In genomic region chr22:30295576-30295975, GRCh38 we compare ENCODE assay signal across 32 cellular contexts. TPM values are rescaled to one million over a fixed set of nuclear protein-coding genes. Genes with fewer than 3 reads are reported as not detected.
DNase-seq lines count a peak whose midpoint lies in the region; ATAC-seq and TF ChIP-seq lines count a peak whose summit lies in the region.
"Had no signal": no experiment of that assay in that cellular context is flagged by ENCODE, and none has a peak within 500 bp of the region (broad histone marks: within the 10 kb centered on the region; RNA-seq: fewer than 3 reads in every experiment).

No MANE protein-coding gene starts in this region.

- no peak for DNase-seq in left ventricle myocardium inferior
- no peak for DNase-seq in cardiac septum (ENCODE audit: low spot score)
- no peak for DNase-seq in RWPE1 (ENCODE audit: low spot score)
- DNase-seq in naive thymus-derived CD8-positive, alpha-beta T cell, result no peak
- DNase-seq in upper lobe of right lung, result no peak
- no peak for DNase-seq in GOT3 (lab: John Stamatoyannopoulos, UW)
- DNase-seq in epidermal melanocyte (ENCODE audit: insufficient read length, low spot score), result no peak
- DNase-seq: activated CD4-positive, alpha-beta T cell treated with anti-CD3 and anti-CD28 coated beads, Interleukin-2, amount 50 U/mL, for 4 hours; activated CD4-positive, CD25-positive, alpha-beta regulatory T cell; activated naive CD8-positive, alpha-beta T cell treated with anti-CD3 and anti-CD28 coated beads, Interleukin-2, amount 10 ng/mL, durations not matched to agents 7 days and 5 days; C1 segment of cervical spinal cord; caudate nucleus; endodermal cell; glutamatergic neuron; left lung; mesendoderm; NCI-H1105; NCI-H187; NCI-H2171; NCI-H82; small intestine; stimulated activated naive CD8-positive, alpha-beta T cell treated with anti-CD3 and anti-CD28 coated beads, Interleukin-15, amount 100 ng/mL, for 72 hours; tibial artery had no signal

- intact Hi-C loops in left ventricle myocardium inferior (cut with micrococcal nuclease) (no loop called here), cardiac septum (cut with DNase I) (no loop called here), upper lobe of right lung (cut with DNase I) (no loop called here)

- H3K27ac Mint-ChIP-seq in naive thymus-derived CD8-positive, alpha-beta T cell, result peak overlapping the region; percentile 92 to 100 (median 97)
- H3K27ac Mint-ChIP-seq: activated T-helper 1 cell treated with anti-CD3 and anti-CD28 coated beads, Interleukin-12 subunit alpha, Interleukin-12 subunit beta, Interleukin-2, Interleukin-4 antibody, amounts not matched to agents 30 ng/mL and 10 ng/mL and 1 ng/mL, durations not matched to agents 14 hours and 24 hours and 36 hours; endodermal cell; GM23338; neural progenitor cell had no signal

- TF ChIP-seq CTCF in left ventricle myocardium inferior (IDR thresholded peaks at IDR 0.05; ENCODE audit: borderline replicate concordance), result no peak
- no peak for TF ChIP-seq CTCF in RWPE1 (conservative IDR thresholded peaks at IDR 0.05; ENCODE audit: low read depth)
- TF ChIP-seq CTCF in upper lobe of right lung (IDR thresholded peaks at IDR 0.05), result no peak

- H3K4me1 ChIP-seq in left ventricle myocardium inferior, result peaks cover 52% of the 10 kb centered on the region
- H3K4me1 ChIP-seq in upper lobe of right lung, result peaks cover 38% of the 10 kb centered on the region

- peak overlapping the region in 7 of 10 donors; percentile 33 to 82 (median 72) for H3K4me3 Mint-ChIP-seq in naive thymus-derived CD8-positive, alpha-beta T cell
- H3K4me3 Mint-ChIP-seq: activated T-helper 1 cell treated with anti-CD3 and anti-CD28 coated beads, Interleukin-12 subunit alpha, Interleukin-12 subunit beta, Interleukin-2, Interleukin-4 antibody, amounts not matched to agents 30 ng/mL and 10 ng/mL and 1 ng/mL, durations not matched to agents 14 hours and 24 hours and 36 hours; endodermal cell; GM23338; neural progenitor cell; stimulated activated naive CD8-positive, alpha-beta T cell treated with anti-CD3 and anti-CD28 coated beads, Interleukin-15, amount 100 ng/mL, for 72 hours had no signal

- H3K36me3 Mint-ChIP-seq in naive thymus-derived CD8-positive, alpha-beta T cell, result peaks cover 0 to 64% (median 27%) of the 10 kb centered on the region in 3 donors
- H3K36me3 Mint-ChIP-seq: neural progenitor cell had no signal

- peak overlapping the region; percentile 23 for H3K27ac ChIP-seq in left ventricle myocardium inferior (replicated peaks)
- peak overlapping the region; percentile 17; the same call in 1 of the 2 replicates for H3K27ac ChIP-seq in RWPE1
- H3K27ac ChIP-seq in upper lobe of right lung, result peak overlapping the region; percentile 36
- H3K27ac ChIP-seq: ascending aorta, neural progenitor cell, parathyroid adenoma, SJSA1 had no signal

- H3K9me3 Mint-ChIP-seq in naive thymus-derived CD8-positive, alpha-beta T cell, result no peaks in the 10 kb centered on the region
- H3K9me3 Mint-ChIP-seq: activated naive CD8-positive, alpha-beta T cell treated with anti-CD3 and anti-CD28 coated beads, Interleukin-2, amount 10 ng/mL, durations not matched to agents 7 days and 5 days; activated T-helper 1 cell treated with anti-CD3 and anti-CD28 coated beads, Interleukin-12 subunit alpha, Interleukin-12 subunit beta, Interleukin-2, Interleukin-4 antibody, amounts not matched to agents 30 ng/mL and 10 ng/mL and 1 ng/mL, durations not matched to agents 14 hours and 24 hours and 36 hours; endodermal cell; GM23338; neural progenitor cell; stimulated activated naive CD8-positive, alpha-beta T cell treated with anti-CD3 and anti-CD28 coated beads, Interleukin-15, amount 100 ng/mL, for 72 hours had no signal

- H3K27me3 Mint-ChIP-seq in naive thymus-derived CD8-positive, alpha-beta T cell, result no peaks in the 10 kb centered on the region
- H3K27me3 Mint-ChIP-seq: activated naive CD8-positive, alpha-beta T cell treated with anti-CD3 and anti-CD28 coated beads, Interleukin-2, amount 10 ng/mL, durations not matched to agents 7 days and 5 days; stimulated activated naive CD8-positive, alpha-beta T cell treated with anti-CD3 and anti-CD28 coated beads, Interleukin-15, amount 100 ng/mL, for 72 hours had no signal

- no peaks in the 10 kb centered on the region for H3K9me3 ChIP-seq in left ventricle myocardium inferior (replicated peaks)
- H3K9me3 ChIP-seq in upper lobe of right lung, result no peaks in the 10 kb centered on the region
- H3K9me3 ChIP-seq: ascending aorta, left lung, SJSA1, tibial artery had no signal

- peaks cover 41 to 90% (median 67%) of the 10 kb centered on the region in 4 donors for H3K4me1 Mint-ChIP-seq in naive thymus-derived CD8-positive, alpha-beta T cell
- H3K4me1 Mint-ChIP-seq: endodermal cell, neural progenitor cell had no signal

- H3K27me3 ChIP-seq in left ventricle myocardium inferior (ENCODE audit: low read depth), result no peaks in the 10 kb centered on the region
- no peaks in the 10 kb centered on the region for H3K27me3 ChIP-seq in upper lobe of right lung
- H3K27me3 ChIP-seq: ascending aorta, left lung, neural progenitor cell, SJSA1, tibial artery had no signal

- H3K4me3 ChIP-seq in left ventricle myocardium inferior (no peak overlapping the region), upper lobe of right lung (no peak overlapping the region)
- H3K4me3 ChIP-seq: ascending aorta, GM23338, left lung, neural progenitor cell, SJSA1, tibial artery had no signal

- CTCF ChIA-PET in RWPE1 (lab: Yijun Ruan, JAX), result no interaction called here

- H3K36me3 ChIP-seq in left ventricle myocardium inferior, result peaks cover 82% of the 10 kb centered on the region
- H3K36me3 ChIP-seq in upper lobe of right lung, result peaks cover 86% of the 10 kb centered on the region
- H3K36me3 ChIP-seq: neural progenitor cell had no signal

- POLR2A ChIA-PET in RWPE1 (lab: Yijun Ruan, JAX; ENCODE audit: low non-redundant PET), result no interaction called here
- POLR2A ChIA-PET in naive thymus-derived CD8-positive, alpha-beta T cell (lab: Charles Lee), result interaction anchor here (0.5 to 13.0 kb wide), 11 partner anchors 8 to 926 kb away, joined by 3 to 416 read pairs (median 3); partner anchors contain the start of genes CCDC157, MTFP1, SF3A1 and TBC1D10A

- ATAC-seq in naive thymus-derived CD8-positive, alpha-beta T cell, result no peak
- ATAC-seq in upper lobe of right lung, result no peak
- ATAC-seq: esophagus mucosa; GM23338; left lung; stimulated activated naive CD8-positive, alpha-beta T cell treated with anti-CD3 and anti-CD28 coated beads, Interleukin-15, amount 100 ng/mL, for 72 hours had no signal

RNA-seq across cellular contexts. Expression of gene CASTOR1, which starts 6.3 kb away (rescaled TPM):
- total RNA-seq in left ventricle myocardium inferior, result 6.5 TPM
- 5.0 TPM for total RNA-seq in cardiac septum
- total RNA-seq in naive thymus-derived CD8-positive, alpha-beta T cell, result 10 to 100 TPM; 18.0 to 20.4 TPM
- polyA plus RNA-seq in naive thymus-derived CD8-positive, alpha-beta T cell, result 10 to 100 TPM; 16.9 to 33.5 (median 20.8) TPM
- total RNA-seq in upper lobe of right lung, result 15.9 TPM

RNA-seq across cellular contexts. Expression of gene OSM, which starts 28.9 kb away (rescaled TPM):
- not detected for total RNA-seq in left ventricle myocardium inferior
- total RNA-seq in cardiac septum, result 0.32 TPM
- total RNA-seq in naive thymus-derived CD8-positive, alpha-beta T cell, result 1 to 10 TPM in 1 of 2 experiments, under 1 TPM in 1; 0.81 to 1.1 TPM
- polyA plus RNA-seq in naive thymus-derived CD8-positive, alpha-beta T cell, result 10 to 100 TPM in 1 of 3 donors, 1 to 10 TPM in 2; 4.4 to 11.6 (median 4.4) TPM
- 1.6 TPM for total RNA-seq in upper lobe of right lung
- total RNA-seq: ascending aorta, endodermal cell, GM23338, HT1080, SJSA1 had no signal
- polyA plus RNA-seq: AG04450, GM23338 had no signal

RNA-seq across cellular contexts. Expression of gene TBC1D10A, which starts 31.2 kb away (rescaled TPM):
- total RNA-seq in left ventricle myocardium inferior (5.8 TPM), cardiac septum (5.7 TPM), upper lobe of right lung (29.6 TPM)
- 10 to 100 TPM; 66.7 to 67.7 TPM for total RNA-seq in naive thymus-derived CD8-positive, alpha-beta T cell
- 10 to 100 TPM; 56.7 to 83.4 (median 62.0) TPM for polyA plus RNA-seq in naive thymus-derived CD8-positive, alpha-beta T cell

RNA-seq across cellular contexts. Expression of gene LIF, which starts 49.0 kb away (rescaled TPM):
- total RNA-seq in left ventricle myocardium inferior (0.16 TPM), cardiac septum (0.78 TPM), upper lobe of right lung (6.9 TPM)
- total RNA-seq in naive thymus-derived CD8-positive, alpha-beta T cell, result not detected
- polyA plus RNA-seq in naive thymus-derived CD8-positive, alpha-beta T cell, result not detected
- total RNA-seq: ascending aorta had no signal
